22 cellular contexts compared by ENCODE assay signal in genomic region chr10:69501657-69502056, GRCh38.
"Had no signal": no experiment of that assay in that cellular context is flagged by ENCODE, and none has a peak within 500 bp of the region (broad histone marks: within the 10 kb centered on the region; RNA-seq: fewer than 3 reads in every experiment).

No MANE protein-coding gene starts in this region.

- DNase-seq: activated CD8-positive, alpha-beta memory T cell treated with anti-CD3 and anti-CD28 coated beads for 24 hours; activated gamma-delta T cell treated with Interleukin-2 at 50 U/mL for 16 hours; activated T-cell treated with anti-CD3 and anti-CD28 coated beads, Interleukin-2, amount 50 U/mL, for 48 hours; aorta; caudate nucleus; effector CD8-positive, alpha-beta T cell; foreskin melanocyte; hippocampal formation; nephron progenitor cell; nucleus accumbens; stimulated activated CD4-positive, alpha-beta T cell treated with anti-CD3 and anti-CD28 coated beads, Interleukin-4, amount 100 ng/mL, for 1 hour; stimulated activated naive CD8-positive, alpha-beta T cell treated with anti-CD3 and anti-CD28 coated beads, Interleukin-15, Interleukin-2, amounts not matched to agents 100 U/mL and 50 U/mL, for 24 hours; substantia nigra; T-helper 1 cell; T-helper 9 cell; tibial artery had no signal

- H3K27ac Mint-ChIP-seq: activated naive CD4-positive, alpha-beta T cell treated with anti-CD3 and anti-CD28 coated beads, Interleukin-2, amount 50 U/mL, for 72 hours; brain; dendritic cell treated with granulocyte-macrophage colony-stimulating factor and Interleukin-4, amounts not matched to agents 40 ng/mL and 50 ng/mL, for 4 days; memory B cell; nephron progenitor cell had no signal

- H3K4me3 Mint-ChIP-seq: brain; dendritic cell treated with granulocyte-macrophage colony-stimulating factor and Interleukin-4, amounts not matched to agents 40 ng/mL and 50 ng/mL, for 4 days; memory B cell; nephron progenitor cell had no signal

- H3K9me3 Mint-ChIP-seq: activated naive CD4-positive, alpha-beta T cell treated with anti-CD3 and anti-CD28 coated beads, Interleukin-2, amount 50 U/mL, for 72 hours; brain; dendritic cell treated with granulocyte-macrophage colony-stimulating factor and Interleukin-4, amounts not matched to agents 40 ng/mL and 50 ng/mL, for 4 days; memory B cell; nephron progenitor cell had no signal

- H3K9me3 ChIP-seq: tibial artery had no signal

- H3K27me3 ChIP-seq: tibial artery had no signal

- H3K27me3 Mint-ChIP-seq: brain had no signal

- H3K4me3 ChIP-seq: smooth muscle cell, tibial artery had no signal

- ATAC-seq: activated naive CD4-positive, alpha-beta T cell treated with anti-CD3 and anti-CD28 coated beads, Interleukin-2, amount 50 U/mL, for 72 hours; sciatic nerve; stimulated activated naive CD8-positive, alpha-beta T cell treated with anti-CD3 and anti-CD28 coated beads, Interleukin-15, Interleukin-2, amounts not matched to agents 100 U/mL and 50 U/mL, for 24 hours had no signal

- H3K4me2 ChIP-seq: smooth muscle cell had no signal

- H3K27ac ChIP-seq: tibial artery had no signal

- H3K4me1 Mint-ChIP-seq: memory B cell had no signal

- H3K36me3 Mint-ChIP-seq: activated naive CD4-positive, alpha-beta T cell treated with anti-CD3 and anti-CD28 coated beads, Interleukin-2, amount 50 U/mL, for 72 hours; brain; memory B cell had no signal
